1 cellular context compared by ENCODE assay signal in the genomic region with DNA sequence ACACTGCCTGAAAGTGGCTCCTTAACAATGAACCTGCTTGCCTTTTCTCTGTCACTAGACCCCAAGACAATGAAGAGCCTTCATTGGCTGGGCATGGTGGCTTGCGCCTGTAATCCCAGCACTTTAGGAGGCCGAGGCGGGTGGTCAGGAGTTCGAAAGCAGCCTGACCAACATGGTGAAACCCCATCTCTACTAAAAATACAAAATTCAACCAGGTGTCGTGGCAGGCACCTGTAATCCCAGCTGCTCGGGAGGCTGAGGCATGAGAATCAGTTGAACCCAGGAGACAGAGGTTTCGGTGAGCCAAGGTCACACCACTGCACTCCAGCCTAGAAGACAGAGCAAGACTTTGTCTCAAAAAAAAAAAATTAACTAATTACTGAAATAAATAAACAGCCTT.
A peak's percentile ranks its signal among the peaks of the same experiment; 100 is the strongest.
TF ChIP-seq lines count a peak whose summit lies in the region.

No MANE protein-coding gene starts in this region.

TF ChIP-seq in HepG2, 621 proteins besides CTCF, POLR2A, EP300 and RAD21 (continued from another document):
- TF ChIP-seq, protein P1, sequence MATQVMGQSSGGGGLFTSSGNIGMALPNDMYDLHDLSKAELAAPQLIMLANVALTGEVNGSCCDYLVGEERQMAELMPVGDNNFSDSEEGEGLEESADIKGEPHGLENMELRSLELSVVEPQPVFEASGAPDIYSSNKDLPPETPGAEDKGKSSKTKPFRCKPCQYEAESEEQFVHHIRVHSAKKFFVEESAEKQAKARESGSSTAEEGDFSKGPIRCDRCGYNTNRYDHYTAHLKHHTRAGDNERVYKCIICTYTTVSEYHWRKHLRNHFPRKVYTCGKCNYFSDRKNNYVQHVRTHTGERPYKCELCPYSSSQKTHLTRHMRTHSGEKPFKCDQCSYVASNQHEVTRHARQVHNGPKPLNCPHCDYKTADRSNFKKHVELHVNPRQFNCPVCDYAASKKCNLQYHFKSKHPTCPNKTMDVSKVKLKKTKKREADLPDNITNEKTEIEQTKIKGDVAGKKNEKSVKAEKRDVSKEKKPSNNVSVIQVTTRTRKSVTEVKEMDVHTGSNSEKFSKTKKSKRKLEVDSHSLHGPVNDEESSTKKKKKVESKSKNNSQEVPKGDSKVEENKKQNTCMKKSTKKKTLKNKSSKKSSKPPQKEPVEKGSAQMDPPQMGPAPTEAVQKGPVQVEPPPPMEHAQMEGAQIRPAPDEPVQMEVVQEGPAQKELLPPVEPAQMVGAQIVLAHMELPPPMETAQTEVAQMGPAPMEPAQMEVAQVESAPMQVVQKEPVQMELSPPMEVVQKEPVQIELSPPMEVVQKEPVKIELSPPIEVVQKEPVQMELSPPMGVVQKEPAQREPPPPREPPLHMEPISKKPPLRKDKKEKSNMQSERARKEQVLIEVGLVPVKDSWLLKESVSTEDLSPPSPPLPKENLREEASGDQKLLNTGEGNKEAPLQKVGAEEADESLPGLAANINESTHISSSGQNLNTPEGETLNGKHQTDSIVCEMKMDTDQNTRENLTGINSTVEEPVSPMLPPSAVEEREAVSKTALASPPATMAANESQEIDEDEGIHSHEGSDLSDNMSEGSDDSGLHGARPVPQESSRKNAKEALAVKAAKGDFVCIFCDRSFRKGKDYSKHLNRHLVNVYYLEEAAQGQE (IDR thresholded peaks at IDR 0.05; ENCODE audit: borderline replicate concordance in 1 of 2, low read depth in 1 of 2, low read length in 2 of 2) = no peak
- 0 out of 2 replicates have a peak, but pooled peaks have one; percentile 12 for TF ChIP-seq GABPB1 (CRISPR knock-in tag; IDR thresholded peaks at IDR 0.05)
